22 cellular contexts compared by ENCODE assay signal in the genomic region with DNA sequence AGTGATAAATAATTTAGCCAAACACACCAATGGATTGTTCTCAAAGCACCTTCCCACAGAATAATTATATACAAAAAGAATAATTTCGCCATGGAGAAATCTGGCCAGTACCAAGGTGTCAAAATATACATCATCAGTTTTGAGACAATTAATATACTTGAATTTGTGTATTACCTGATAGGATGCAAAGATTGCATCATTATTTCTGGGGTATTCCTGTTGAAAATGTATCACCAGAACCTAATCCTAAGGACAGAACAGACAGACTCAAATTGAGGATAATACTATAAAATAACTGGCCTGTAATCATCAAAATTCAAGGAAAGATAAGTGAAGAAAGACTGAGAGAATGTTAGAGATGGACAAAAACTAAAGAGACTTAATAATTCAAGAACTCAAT.
A peak's percentile ranks its signal among the peaks of the same experiment; 100 is the strongest.
DNase-seq lines count a peak whose midpoint lies in the region; ATAC-seq, FAIRE-seq and TF ChIP-seq lines count a peak whose summit lies in the region.
"Had no signal": no experiment of that assay in that cellular context is flagged by ENCODE, and none has a peak within 500 bp of the region (broad histone marks: within the 10 kb centered on the region; RNA-seq: fewer than 3 reads in every experiment).

No MANE protein-coding gene starts in this region.

- TF ChIP-seq EP300 in HepG2 (IDR thresholded peaks at IDR 0.05; ENCODE audit: low read depth in 2 of 2, low read length in 2 of 2) (no peak), HepG2 (CRISPR knock-in tag; IDR thresholded peaks at IDR 0.05; ENCODE audit: borderline replicate concordance) (no peak)

- H3K27me3 ChIP-seq in HepG2 (ENCODE audit: control insufficient read depth in 1 of 2, insufficient read depth in 2 of 2, low read length in 2 of 2) (no peaks in the 10 kb centered on the region), right lobe of liver (no peaks in the 10 kb centered on the region), IMR-90 (ENCODE audit: control insufficient read depth, insufficient read depth, low read length) (0 out of 2 replicates have a peak, but pooled peaks cover 2% of the 10 kb centered on the region), prostate gland (replicated peaks; ENCODE audit: insufficient read depth) (no peaks in the 10 kb centered on the region)
- H3K27me3 ChIP-seq: BE2C; BLaER1 treated with 17β-estradiol and CSF1 and Interleukin-3, amounts not matched to agents 10 nM and 100 nM had no signal

- no peak overlapping the region for H3K9ac ChIP-seq in HepG2 (ENCODE audit: insufficient read depth, low read depth, low read length)
- H3K9ac ChIP-seq in IMR-90 (ENCODE audit: low read depth, low read length) = no peak overlapping the region
- H3K9ac ChIP-seq: BLaER1 treated with 17β-estradiol and CSF1 and Interleukin-3, amounts not matched to agents 10 nM and 100 nM had no signal

- H3K79me2 ChIP-seq in HepG2 (ENCODE audit: insufficient read depth, low read length) = no peaks in the 10 kb centered on the region

- H3K14ac ChIP-seq in IMR-90 (replicated peaks; ENCODE audit: low read depth, low read length) = no peak overlapping the region

- H3K4ac ChIP-seq in IMR-90 (ENCODE audit: low read depth, low read length) = no peak overlapping the region

- H2BK20ac ChIP-seq in IMR-90 (ENCODE audit: low read depth, low read length) = no peak overlapping the region

- H3K23ac ChIP-seq in IMR-90 (ENCODE audit: low read depth, low read length) = no peak overlapping the region

- H3K27ac ChIP-seq in HepG2 (ENCODE audit: extremely low read length, insufficient read depth, low read length) (no peak overlapping the region), right lobe of liver (no peak overlapping the region), IMR-90 (ENCODE audit: insufficient read depth, low read length) (no peak overlapping the region), prostate gland (no peak overlapping the region)
- H3K27ac ChIP-seq: BLaER1 treated with 17β-estradiol and CSF1 and Interleukin-3, amounts not matched to agents 10 nM and 100 nM had no signal

- no peak overlapping the region for H2AK5ac ChIP-seq in IMR-90 (ENCODE audit: low read depth, low read length)

- 96% methylated on average over 1 of the region's 1 CpG for WGBS in HepG2 (ENCODE audit: low lambda C conversion rate)
- 100% methylated on average over 1 of the region's 1 CpG for WGBS in right lobe of liver (ENCODE audit: insufficient coverage, low coverage, low lambda C conversion rate, missing lambda C conversion rate)
- WGBS in IMR-90 (ENCODE audit: extremely low coverage in 2 of 2, insufficient read length in 1 of 2), 2 experiments = no CpG with 5 or more reads among the region's 1 CpG
- 100% methylated on average over 1 of the region's 1 CpG for WGBS in prostate gland

- peaks cover 2% of the 10 kb centered on the region for H3K27me3 Mint-ChIP-seq in endothelial cell (ENCODE audit: unreplicated experiment)
- H3K27me3 Mint-ChIP-seq: CD4-positive, alpha-beta T cell; CD8-positive, alpha-beta memory T cell had no signal

- in situ Hi-C loops in HepG2 (cut with HindIII; ENCODE audit: extremely low pct_ligation_motif_present, low pct_unique_long_range_greater_than_20kb) (no loop called here), IMR-90 (cut with MboI; ENCODE audit: low sequenced_read_pairs) (no loop called here)

- CTCF ChIA-PET in HepG2 (lab: Yijun Ruan, JAX; ENCODE audit: low intra/inter-chr PET ratio, low total read pairs) (no interaction called here), IMR-90 (lab: Yijun Ruan, JAX) (no interaction called here)

- no peaks in the 10 kb centered on the region for H3K36me3 Mint-ChIP-seq in endothelial cell (ENCODE audit: low read depth, unreplicated experiment)
- H3K36me3 Mint-ChIP-seq: CD14-positive monocyte had no signal

- H2AFZ ChIP-seq in HepG2 (ENCODE audit: low read length) (no peak overlapping the region), IMR-90 (replicated peaks; ENCODE audit: low read length, poor library complexity) (no peak overlapping the region)
- H2AFZ ChIP-seq: GM23338 had no signal

- BruUV-seq in HepG2 (replicated peaks; lab: Mats Ljungman, UMichigan) (no TSS peak), IMR-90 (replicated peaks; lab: Mats Ljungman, UMichigan) (no TSS peak)

- TF ChIP-seq CTCF in HepG2 (CRISPR knock-in tag; IDR thresholded peaks at IDR 0.05) = no peak
- TF ChIP-seq CTCF in right lobe of liver (IDR thresholded peaks at IDR 0.05) = no peak
- TF ChIP-seq CTCF in IMR-90 (conservative IDR thresholded peaks at IDR 0.05; ENCODE audit: low read depth, low read length) = no peak
- no peak for TF ChIP-seq CTCF in endothelial cell (IDR thresholded peaks at IDR 0.05; ENCODE audit: unreplicated experiment)
- no peak for TF ChIP-seq CTCF in prostate gland (IDR thresholded peaks at IDR 0.05)

- no peak for DNase-seq in HepG2 (ENCODE audit: low spot score)
- no peak for DNase-seq in right lobe of liver
- no peak for DNase-seq in IMR-90
- no peak for DNase-seq in endothelial cell (ENCODE audit: low spot score)
- no peak for DNase-seq in prostate gland (ENCODE audit: low spot score)
- no peak for DNase-seq in NCI-H1105 treated with DMSO at 0.1 percent for 48 hours (lab: John Stamatoyannopoulos, UW)
- DNase-seq: ACHN; AML-193; BE2C; CD4-positive, alpha-beta T cell; CD8-positive, alpha-beta memory T cell; DMS 273 treated with DMSO at 0.1 percent for 48 hours; DMS79; EL; GDM1; H9 had no signal

- H3K4me1 ChIP-seq in HepG2 (ENCODE audit: insufficient read depth, low read length) = no peaks in the 10 kb centered on the region
- H3K4me1 ChIP-seq in right lobe of liver = no peaks in the 10 kb centered on the region
- H3K4me1 ChIP-seq in IMR-90 (ENCODE audit: control insufficient read depth, insufficient read depth, low read length) = peaks cover 12% of the 10 kb centered on the region
- H3K4me1 ChIP-seq in prostate gland (replicated peaks) = peaks cover 3% of the 10 kb centered on the region
- H3K4me1 ChIP-seq: BE2C had no signal

- dilution Hi-C loops in IMR-90 (cut with HindIII; ENCODE audit: low sequenced_read_pairs, unreplicated experiment) = no loop called here

- H3K9me3 Mint-ChIP-seq in endothelial cell (ENCODE audit: unreplicated experiment) = no peaks in the 10 kb centered on the region
- H3K9me3 Mint-ChIP-seq: CD14-positive monocyte; CD4-positive, alpha-beta T cell; GM23338; H9 had no signal

- FAIRE-seq in HepG2 (lab: Jason Lieb, UNC) = no peak
- FAIRE-seq: D721Med, GM12878 had no signal

- no peaks in the 10 kb centered on the region for H3K9me3 ChIP-seq in HepG2 (ENCODE audit: low read length)
- H3K9me3 ChIP-seq in right lobe of liver = no peaks in the 10 kb centered on the region
- no peaks in the 10 kb centered on the region for H3K9me3 ChIP-seq in IMR-90 (ENCODE audit: control insufficient read depth, insufficient read depth, low read length)
- no peaks in the 10 kb centered on the region for H3K9me3 ChIP-seq in prostate gland
- H3K9me3 ChIP-seq: BE2C; BLaER1 treated with 17β-estradiol and CSF1 and Interleukin-3, amounts not matched to agents 10 nM and 100 nM had no signal

- no peak for TF ChIP-seq RAD21 in HepG2 (CRISPR knock-in tag; IDR thresholded peaks at IDR 0.05)
- no peak for TF ChIP-seq RAD21 in IMR-90 (IDR thresholded peaks at IDR 0.05; ENCODE audit: low read length)

- H3K4me3 Mint-ChIP-seq in endothelial cell (ENCODE audit: unreplicated experiment) = peak overlapping the region; percentile 18
- H3K4me3 Mint-ChIP-seq: CD14-positive monocyte; CD4-positive, alpha-beta T cell; CD8-positive, alpha-beta memory T cell; GM23338; H9 had no signal

- ATAC-seq in HepG2 (no peak), right lobe of liver (no peak), IMR-90 (ENCODE audit: low read depth) (no peak)
- ATAC-seq: GM12878, GM23338, HCT116 had no signal

- H4K5ac ChIP-seq in IMR-90 (ENCODE audit: low read depth, low read length) = no peak overlapping the region

- no peak overlapping the region for H2BK120ac ChIP-seq in IMR-90 (ENCODE audit: low read depth, low read length)

- H3K4me3 ChIP-seq in HepG2 (replicated peaks in 1 of 3; ENCODE audit: insufficient read depth in 1 of 3, low read depth in 2 of 3, low read length in 3 of 3) (no peak overlapping the region), right lobe of liver (no peak overlapping the region), IMR-90 (ENCODE audit: insufficient read depth, low read depth, low read length) (no peak overlapping the region), prostate gland (no peak overlapping the region)
- H3K4me3 ChIP-seq: BLaER1 treated with 17β-estradiol and CSF1 and Interleukin-3, amounts not matched to agents 10 nM and 100 nM; GM12878; GM23338 had no signal

- H3K4me1 Mint-ChIP-seq in endothelial cell (ENCODE audit: unreplicated experiment) = peaks cover 58% of the 10 kb centered on the region

- intact Hi-C loops in HepG2 (cut with micrococcal nuclease; ENCODE audit: unreplicated experiment) (no loop called here), right lobe of liver (cut with DNase I) (no loop called here), IMR-90 (cut with micrococcal nuclease) (no loop called here), prostate gland (cut with DNase I) (no loop called here)

- peaks cover 11% of the 10 kb centered on the region for H3K9me1 ChIP-seq in IMR-90 (ENCODE audit: insufficient read depth, low read length)

- H3K36me3 ChIP-seq in HepG2 (replicated peaks in 1 of 2; ENCODE audit: control insufficient read depth in 1 of 2, insufficient read depth in 2 of 2, low read length in 2 of 2) (no peaks in the 10 kb centered on the region), right lobe of liver (no peaks in the 10 kb centered on the region), IMR-90 (ENCODE audit: control insufficient read depth, insufficient read depth, low read length) (no peaks in the 10 kb centered on the region), prostate gland (no peaks in the 10 kb centered on the region)
- H3K36me3 ChIP-seq: BE2C had no signal

- POLR2A ChIA-PET in HepG2 (lab: Yijun Ruan, JAX) (no interaction called here), IMR-90 (lab: Charles Lee; ENCODE audit: unreplicated experiment) (no interaction called here)

- H3K79me1 ChIP-seq in IMR-90 (ENCODE audit: low read depth in 1 of 2, low read length in 2 of 2) = peaks cover 12 to 14% of the 10 kb centered on the region in 2 experiments; a peak in 2 of 4 replicates

- H4K8ac ChIP-seq in IMR-90 (ENCODE audit: low read depth in 2 of 2, low read length in 2 of 2) = no peak overlapping the region

- TF ChIP-seq POLR2A in HepG2 (IDR thresholded peaks at IDR 0.05; ENCODE audit: insufficient read depth in 1 of 2, low read depth in 2 of 2, low read length in 2 of 2) = no peak
- no peak for TF ChIP-seq POLR2A in right lobe of liver (IDR thresholded peaks at IDR 0.05)
- no peak for TF ChIP-seq POLR2A in IMR-90 (IDR thresholded peaks at IDR 0.05; ENCODE audit: low read depth, low read length)
- TF ChIP-seq POLR2A in prostate gland (IDR thresholded peaks at IDR 0.05) = no peak

- no peaks in the 10 kb centered on the region for H4K20me1 ChIP-seq in HepG2 (ENCODE audit: insufficient read depth, low read length)
- H4K20me1 ChIP-seq in IMR-90 (ENCODE audit: insufficient read depth, low read length) = peaks cover 25% of the 10 kb centered on the region

- H2BK15ac ChIP-seq in IMR-90 (ENCODE audit: low read depth, low read length) = no peak overlapping the region

- H3K4me2 ChIP-seq in HepG2 (ENCODE audit: low read depth, low read length) (no peak overlapping the region), IMR-90 (ENCODE audit: low read depth, low read length) (no peak overlapping the region)
- H3K4me2 ChIP-seq: BLaER1 treated with 17β-estradiol and CSF1 and Interleukin-3, amounts not matched to agents 10 nM and 100 nM; GM23338 had no signal

- peak overlapping the region; percentile 90 for H3K27ac Mint-ChIP-seq in endothelial cell (ENCODE audit: unreplicated experiment)
- H3K27ac Mint-ChIP-seq: CD14-positive monocyte; CD4-positive, alpha-beta T cell; CD8-positive, alpha-beta memory T cell; H9 had no signal

- no peak overlapping the region for H4K91ac ChIP-seq in IMR-90 (ENCODE audit: insufficient read depth, low read depth, low read length)

- H3K18ac ChIP-seq in IMR-90 (ENCODE audit: low read depth, low read length) = no peak overlapping the region

- H2BK5ac ChIP-seq in IMR-90 (ENCODE audit: low read depth, low read length, poor library complexity, severe bottlenecking) = no peak overlapping the region

- H3K56ac ChIP-seq in IMR-90 (ENCODE audit: extremely low read depth, insufficient read depth, low read length) = no peak overlapping the region

- no peak overlapping the region for H2AK9ac ChIP-seq in IMR-90 (replicated peaks; ENCODE audit: low read depth, low read length, poor library complexity)
